ENCODE assay signal across 8 cellular contexts in genomic region chr12:56258068-56258819, GRCh38. TPM values are rescaled to one million over a fixed set of nuclear protein-coding genes. Genes with fewer than 3 reads are reported as not detected.
DNase-seq lines count a peak whose midpoint lies in the region; ATAC-seq and TF ChIP-seq lines count a peak whose summit lies in the region.

ANKRD52 (minus strand) TSS chr12:56258384; CDS start chr12:56258269, 115 bp downstream.

- peak within 1 kb of the TSS; percentile 66 for H3K9ac ChIP-seq in HUES48 (ENCODE audit: low read depth, low read length)

- peaks cover 17% of the 10 kb centered on the region; the same call in 1 of the 2 replicates for H3K79me2 ChIP-seq in OCI-LY7 (ENCODE audit: insufficient read depth, low read depth, low read length)

- POLR2A ChIA-PET in OCI-LY7 (lab: Charles Lee) = interaction anchor here (1.0 kb wide), 1 partner anchor 37 kb away, joined by 5 read pairs; no protein-coding TSS in a partner anchor

- H3K36me3 ChIP-seq in HUES48 (ENCODE audit: control insufficient read depth, insufficient read depth, low read length) (peaks cover 35% of the 10 kb centered on the region), OCI-LY7 (ENCODE audit: insufficient read depth, low read length) (peaks cover 38% of the 10 kb centered on the region), muscle layer of duodenum (ENCODE audit: control insufficient read depth in 1 of 2, insufficient read depth in 2 of 2, low read length in 2 of 2) (peaks cover 18 to 26% of the 10 kb centered on the region in 2 donors)

- 0 out of 2 replicates have a peak, but pooled peaks cover 5% of the 10 kb centered on the region for H4K20me1 ChIP-seq in OCI-LY7 (ENCODE audit: insufficient read depth, low read length)

- no peaks in the 10 kb centered on the region for H3K27me3 ChIP-seq in HUES48 (ENCODE audit: control insufficient read depth, insufficient read depth, low read length)
- H3K27me3 ChIP-seq in muscle layer of duodenum (ENCODE audit: low read depth, low read length) = no peaks in the 10 kb centered on the region

- intact Hi-C loops in OCI-LY7 (cut with micrococcal nuclease; ENCODE audit: unreplicated experiment) = loop anchor here (1.0 kb wide), 2 partner anchors 65 to 139 kb away; no protein-coding TSS in a partner anchor

- H3K4me2 ChIP-seq in OCI-LY7 (ENCODE audit: low read length) = peak within 1 kb of the TSS; percentile 94

- H3K9me3 ChIP-seq in HUES48 (ENCODE audit: control insufficient read depth, insufficient read depth, low read length) (no peaks in the 10 kb centered on the region), OCI-LY7 (ENCODE audit: low read length) (no peaks in the 10 kb centered on the region), muscle layer of duodenum (ENCODE audit: control insufficient read depth in 1 of 2, low read length in 2 of 2) (no peaks in the 10 kb centered on the region)

- peak; percentile 73 for TF ChIP-seq CTCF in OCI-LY7 (conservative IDR thresholded peaks at IDR 0.05; ENCODE audit: low read length)

- peak within 1 kb of the TSS; percentile 85 for H3K4me3 ChIP-seq in HUES48 (ENCODE audit: low read depth, low read length)
- H3K4me3 ChIP-seq in OCI-LY7 (ENCODE audit: low read depth, low read length, poor library complexity, severe bottlenecking) = peak within 1 kb of the TSS; percentile 93
- peak within 1 kb of the TSS; percentile 83 to 91 for H3K4me3 ChIP-seq in muscle layer of duodenum (ENCODE audit: low read depth in 1 of 2, low read length in 2 of 2)

- H3K27ac ChIP-seq in HUES48 (ENCODE audit: low read depth, low read length) (peak within 1 kb of the TSS; percentile 67), OCI-LY7 (ENCODE audit: low read depth, low read length, poor library complexity, severe bottlenecking) (peak within 1 kb of the TSS; percentile 34), muscle layer of duodenum (ENCODE audit: low read length) (peak within 1 kb of the TSS; percentile 83)

- DNase-seq in DMS153 (lab: John Stamatoyannopoulos, UW) = peak; percentile 44
- DNase-seq in OCI-LY7 (ENCODE audit: low spot score) = peak; percentile 87
- DNase-seq in activated T-cell treated with anti-CD3 and anti-CD28 coated beads, Interleukin-2, amount 50 U/mL, for 1 hour = peak; percentile 86
- DNase-seq in stimulated activated CD8-positive, alpha-beta memory T cell treated with anti-CD3 and anti-CD28 coated beads, Interleukin-7, amount 100 ng/mL, for 24 hours (ENCODE audit: low read depth) = peak; percentile 54

- peak within 1 kb of the TSS; percentile 90 for H2AFZ ChIP-seq in OCI-LY7 (ENCODE audit: low read length)

- CTCF ChIA-PET in OCI-LY7 (lab: Charles Lee; ENCODE audit: unreplicated experiment) = interaction anchor here (0.8 kb wide), 1 partner anchor 59 kb away, joined by 4 read pairs; no protein-coding TSS in a partner anchor

- no peaks in the 10 kb centered on the region for H3K9me2 ChIP-seq in OCI-LY7 (ENCODE audit: insufficient read depth, low read length)

- peaks cover 17% of the 10 kb centered on the region for H3K4me1 ChIP-seq in HUES48 (ENCODE audit: control insufficient read depth, insufficient read depth, low read length)
- peaks cover 17% of the 10 kb centered on the region for H3K4me1 ChIP-seq in OCI-LY7 (ENCODE audit: insufficient read depth, low read length, poor library complexity, severe bottlenecking)
- peaks cover 12 to 22% of the 10 kb centered on the region in 2 donors for H3K4me1 ChIP-seq in muscle layer of duodenum (ENCODE audit: control insufficient read depth in 1 of 2, insufficient read depth in 2 of 2, low read length in 2 of 2)

- BruUV-seq in OCI-LY7 (replicated peaks; lab: Mats Ljungman, UMichigan) = no TSS peak

- ATAC-seq in GM21381 (IDR thresholded peaks at IDR 0.05; ENCODE audit: unreplicated experiment) = peak; percentile 87
- peak; percentile 89 for ATAC-seq in esophagus mucosa

RNA-seq across cellular contexts. Expression of gene ANKRD52, which starts in this region (rescaled TPM):
- total RNA-seq in OCI-LY7 (2014; rRNA removed; shearing (Covaris generic)) = 7.0 and 11.7 TPM in 2 replicates
- total RNA-seq in OCI-LY7 (2022) (35.0 and 35.6 TPM in 2 replicates), esophagus mucosa (19.8 TPM)

Comparison
In these comparisons a context has a peak if more than half of its experiments do, and no peak if none do; other contexts are left out.
1. Peak in every context shown above with its lines: DNase-seq, ATAC-seq, H3K4me3 ChIP-seq and H3K27ac ChIP-seq.